17 cellular contexts compared by ENCODE assay signal in genomic region chr10:98296514-98296913, GRCh38. TPM values are rescaled to one million over a fixed set of nuclear protein-coding genes. Genes with fewer than 3 reads are reported as not detected.
A peak's percentile ranks its signal among the peaks of the same experiment; 100 is the strongest.
DNase-seq lines count a peak whose midpoint lies in the region; ATAC-seq, FAIRE-seq and TF ChIP-seq lines count a peak whose summit lies in the region.
"Had no signal": no experiment of that assay in that cellular context is flagged by ENCODE, and none has a peak within 500 bp of the region (broad histone marks: within the 10 kb centered on the region; RNA-seq: fewer than 3 reads in every experiment).

No MANE protein-coding gene starts in this region.

- H3K56ac ChIP-seq in H1 (replicated peaks; ENCODE audit: insufficient read length, low read depth, low read length), result no peak overlapping the region

- no peak overlapping the region for H2BK120ac ChIP-seq in H1 (replicated peaks; ENCODE audit: low read depth, low read length)

- POLR2A ChIA-PET in H1 (lab: Charles Lee; ENCODE audit: partially characterized antibody), result no interaction called here

- TF ChIP-seq CTCF in H1 (IDR thresholded peaks at IDR 0.05; ENCODE audit: control extremely low read depth in 1 of 3, insufficient read depth in 1 of 3, low read depth in 1 of 3, low read length in 3 of 3), result peak in 1 of 3 experiments; percentile 12; a peak in 1 of 4 replicates
- no peak for TF ChIP-seq CTCF in Peyer's patch (IDR thresholded peaks at IDR 0.05)
- no peak; the same call in 1 of the 2 replicates for TF ChIP-seq CTCF in HFFc6 (IDR thresholded peaks at IDR 0.05)

- no peaks in the 10 kb centered on the region for H3K79me1 ChIP-seq in H1 (ENCODE audit: low read depth, low read length)

- H3K9me3 ChIP-seq in MG63 (no peaks in the 10 kb centered on the region), H1 (ENCODE audit: insufficient read depth in 2 of 2, low read depth in 1 of 2, low read length in 1 of 2) (no peaks in the 10 kb centered on the region), Peyer's patch (no peaks in the 10 kb centered on the region)
- H3K9me3 ChIP-seq: body of pancreas had no signal

- no peak overlapping the region for H3K27ac ChIP-seq in H1 (ENCODE audit: low read depth, low read length)
- no peak overlapping the region for H3K27ac ChIP-seq in Peyer's patch
- H3K27ac ChIP-seq: body of pancreas had no signal

- H3K4me1 ChIP-seq in H1 (replicated peaks in 1 of 4; ENCODE audit: control insufficient read depth in 3 of 4, insufficient read depth in 4 of 4, low read length in 3 of 4) (peaks cover 0 to 12% (median 3%) of the 10 kb centered on the region in 4 experiments; a peak in 5 of 7 replicates), Peyer's patch (peaks cover 0 to 4% (median 0%) of the 10 kb centered on the region in 4 donors)
- H3K4me1 ChIP-seq: body of pancreas had no signal

- H3K27me3 ChIP-seq in MG63 (no peaks in the 10 kb centered on the region), H1 (replicated peaks in 1 of 4; ENCODE audit: control insufficient read depth in 3 of 4, extremely low read depth in 1 of 4, insufficient read depth in 3 of 4, low read length in 3 of 4) (no peaks in the 10 kb centered on the region), Peyer's patch (no peaks in the 10 kb centered on the region)
- H3K27me3 ChIP-seq: body of pancreas had no signal

- no peak overlapping the region for H4K8ac ChIP-seq in H1 (ENCODE audit: extremely low read depth, insufficient read depth, low read length)

- H4K5ac ChIP-seq in H1 (ENCODE audit: insufficient read length, low read depth, low read length), result no peak overlapping the region

- H3K4me2 ChIP-seq in H1 (ENCODE audit: insufficient read depth in 1 of 2, low read depth in 2 of 2, low read length in 2 of 2), result no peak overlapping the region

- TF ChIP-seq RAD21 in H1 (IDR thresholded peaks at IDR 0.05 in 1 of 2, conservative IDR thresholded peaks at IDR 0.05 in 1 of 2; ENCODE audit: low read depth in 2 of 2, low read length in 2 of 2), result no peak

- H3K36me3 ChIP-seq in MG63 (no peaks in the 10 kb centered on the region), H1 (ENCODE audit: control insufficient read depth in 2 of 4, insufficient read depth in 4 of 4, low read length in 3 of 4) (no peaks in the 10 kb centered on the region), Peyer's patch (no peaks in the 10 kb centered on the region)

- no peak overlapping the region for H3K4me3 ChIP-seq in MG63
- H3K4me3 ChIP-seq in H1 (ENCODE audit: extremely low read depth in 1 of 4, insufficient read depth in 2 of 4, low read depth in 3 of 4, low read length in 4 of 4), result no peak overlapping the region
- H3K4me3 ChIP-seq in Peyer's patch, result no peak overlapping the region
- H3K4me3 ChIP-seq: body of pancreas, lung had no signal

- H3K18ac ChIP-seq in H1 (ENCODE audit: extremely low read depth, low read length), result 0 out of 2 replicates have a peak overlapping the region, but pooled peaks have one; percentile 66

- no peak overlapping the region for H2AK5ac ChIP-seq in H1 (ENCODE audit: low read depth, low read length)

- CTCF ChIA-PET in H1 (lab: Charles Lee; ENCODE audit: partially characterized antibody), result interaction anchor here (1.1 to 5.9 kb wide), 9 partner anchors 9 to 256 kb away, joined by 3 to 57 read pairs (median 6); no protein-coding TSS in a partner anchor

- no peaks in the 10 kb centered on the region for H3K79me2 ChIP-seq in H1 (ENCODE audit: control insufficient read depth in 1 of 2, insufficient read depth in 2 of 2, low read length in 2 of 2)

- WGBS in H1 (ENCODE audit: extremely low coverage in 1 of 2, insufficient coverage in 1 of 2, insufficient read length in 1 of 2, insufficient replicate concordance in 2 of 2, low coverage in 1 of 2, low lambda C conversion rate in 2 of 2, missing lambda C conversion rate in 1 of 2), 2 experiments, result 100% methylated on average over 1 of the region's 1 CpG; no CpG with 5 or more reads in 1 of the 2 experiments

- no peak for ATAC-seq in GM18505 (IDR thresholded peaks at IDR 0.05; ENCODE audit: unreplicated experiment)
- ATAC-seq: body of pancreas had no signal

- DNase-seq in EH (ENCODE audit: low read depth) (peak; percentile 38), MG63 (peak; percentile 36), H1 (ENCODE audit: low read depth in 1 of 2, low spot score in 2 of 2) (no peak), myocyte (ENCODE audit: low read depth) (peak; percentile 79), Peyer's patch (no peak), HFFc6 (no peak)
- DNase-seq in activated CD4-positive, alpha-beta T cell treated with anti-CD3 and anti-CD28 coated beads, Interleukin-2, amount 50 U/mL, for 48 hours, result no peak
- DNase-seq: activated CD4-positive, alpha-beta T cell treated with anti-CD3 and anti-CD28 coated beads for 4 hours; activated naive CD4-positive, alpha-beta T cell treated with anti-CD3 and anti-CD28 coated beads, Interleukin-2, amount 50 U/mL, for 16 hours; activated T-cell treated with anti-CD3 and anti-CD28 coated beads for 4 hours; body of pancreas; NCI-H2227 treated with DMSO at 0.1 percent for 48 hours; stimulated activated CD4-positive, alpha-beta T cell treated with anti-CD3 and anti-CD28 coated beads, Interleukin-15, amount 100 ng/mL, for 24 hours; T-helper 9 cell had no signal

- no peak overlapping the region for H3K27ac Mint-ChIP-seq in HFFc6

- peaks cover 31% of the 10 kb centered on the region for H3K27me3 Mint-ChIP-seq in HFFc6 (ENCODE audit: insufficient read depth)

- H3K9me3 Mint-ChIP-seq in HFFc6, result no peaks in the 10 kb centered on the region
- H3K9me3 Mint-ChIP-seq: nephron had no signal

- no peaks in the 10 kb centered on the region for H4K20me1 ChIP-seq in H1 (replicated peaks in 1 of 2; ENCODE audit: control insufficient read depth in 1 of 2, insufficient read depth in 2 of 2, low read length in 2 of 2)

- no peak for FAIRE-seq in H1 (lab: Jason Lieb, UNC)

- H3K9ac ChIP-seq in H1 (replicated peaks in 1 of 4; ENCODE audit: extremely low read depth in 1 of 4, low read depth in 3 of 4, low read length in 3 of 4), result no peak overlapping the region

- TF ChIP-seq POLR2A in H1 (IDR thresholded peaks at IDR 0.05; ENCODE audit: control extremely low read depth in 1 of 2, low read depth in 2 of 2, low read length in 2 of 2) (no peak), Peyer's patch (IDR thresholded peaks at IDR 0.05) (no peak), GM18505 (IDR thresholded peaks at IDR 0.05; ENCODE audit: borderline replicate concordance, extremely low read depth, insufficient read depth, insufficient read length) (no peak)

- no peak overlapping the region for H2BK15ac ChIP-seq in H1 (ENCODE audit: low read length)

- H3K23me2 ChIP-seq in H1 (ENCODE audit: low read depth, low read length), result no peaks in the 10 kb centered on the region

- H3K4me1 Mint-ChIP-seq in HFFc6 (ENCODE audit: low read depth), result peaks cover 33% of the 10 kb centered on the region

- no peak overlapping the region for H3K14ac ChIP-seq in H1 (ENCODE audit: insufficient read length)

- no peak overlapping the region for H2BK12ac ChIP-seq in H1 (ENCODE audit: low read depth, low read length)

- no peak overlapping the region for H3K23ac ChIP-seq in H1 (ENCODE audit: insufficient read length)

- H2AFZ ChIP-seq in H1 (ENCODE audit: low read length), result peak overlapping the region; percentile 42; the same call in 1 of the 2 replicates

- no peak overlapping the region for H2BK20ac ChIP-seq in H1 (ENCODE audit: low read length)

- H3K4me3 Mint-ChIP-seq in HFFc6, result no peak overlapping the region

- no peak for TF ChIP-seq EP300 in H1 (IDR thresholded peaks at IDR 0.05; ENCODE audit: borderline replicate concordance in 1 of 2, low read depth in 2 of 2, low read length in 2 of 2)

- H4K91ac ChIP-seq in H1 (replicated peaks; ENCODE audit: insufficient read length, low read length), result no peak overlapping the region

- no peaks in the 10 kb centered on the region for H3K36me3 Mint-ChIP-seq in HFFc6 (ENCODE audit: low read depth)

- no peak overlapping the region for H2BK5ac ChIP-seq in H1 (ENCODE audit: low read depth, low read length)

- H3K4ac ChIP-seq in H1 (replicated peaks; ENCODE audit: insufficient read length, low read depth, low read length), result no peak overlapping the region

TF ChIP-seq in H1, 55 proteins besides CTCF, POLR2A, EP300 and RAD21 (continues in another document):
- TF ChIP-seq TAF1 (IDR thresholded peaks at IDR 0.05; ENCODE audit: low read depth, low read length) (no peak), CHD2 (IDR thresholded peaks at IDR 0.05; ENCODE audit: low read length) (no peak), KDM1A (IDR thresholded peaks at IDR 0.05; ENCODE audit: borderline replicate concordance, low read length) (no peak), USF2 (IDR thresholded peaks at IDR 0.05; ENCODE audit: low read length) (no peak), ATF3 (IDR thresholded peaks at IDR 0.05; ENCODE audit: insufficient read depth, low read depth, low read length) (no peak)

RNA-seq across cellular contexts. Expression of gene LOXL4, which starts 28.5 kb away (rescaled TPM):
- not detected in 2 replicates for total RNA-seq in MG63 (2014; rRNA removed; shearing (Covaris generic); ENCODE audit: low replicate concordance)
- 0.13 and 0.42 TPM in 2 replicates for total RNA-seq in H1 (2021; fragmentation: NEBNext Ultra II Directional; extraction: Animal tissue kit (Norgen Biotek cat#: 25700))
- 0.27 and 0.42 TPM in 2 replicates for polyA plus RNA-seq in H1 (2011; rRNA removed)
- polyA plus RNA-seq in H1 (2011; cell fraction: cytosol; rRNA removed), result 0.31 TPM
- 0.90 TPM for polyA plus RNA-seq in H1 (2011; cell fraction: nucleus; rRNA removed)
- polyA plus RNA-seq in H1 (2012, experiment 1 of 2), result 0.23 to 0.35 TPM (median 0.30 TPM) in 4 replicates
- polyA plus RNA-seq in H1 (2012, experiment 2 of 2), result 0.14 TPM
- polyA plus RNA-seq in H1 (2013, experiment 1 of 2), result 0.30 TPM
- polyA plus RNA-seq in H1 (2013, experiment 2 of 2), result 0.22 TPM
- 0.28 and 0.39 TPM in 2 replicates for polyA minus RNA-seq in H1 (2011; rRNA and poly(A)+ RNA removed)
- not detected for polyA minus RNA-seq in H1 (2011; cell fraction: cytosol; rRNA and poly(A)+ RNA removed)
- polyA minus RNA-seq in H1 (2011; cell fraction: nucleus; rRNA and poly(A)+ RNA removed), result not detected
- total RNA-seq in myocyte (0.64 and 0.88 TPM in 2 replicates), Peyer's patch (1 to 10 TPM in 2 of 4 donors, under 1 TPM in 1, not detected in 1; 0.85 to 1.7 (median 1.6) TPM)
- 1.2 TPM for polyA plus RNA-seq in myocyte (2012)
- 10 to 100 TPM; 24.9 to 57.4 (median 27.6) TPM for total RNA-seq in HFFc6 (2021; fragmentation: NEBNext Ultra II Directional; extraction: Animal tissue kit (Norgen Biotek cat#: 25700))

Comparison
In these comparisons a context has a peak if more than half of its experiments do, and no peak if none do; other contexts are left out.
1. DNase-seq: peak in EH (single experiment), MG63 (single experiment) and myocyte (single experiment); none in H1 (0 of 2), Peyer's patch (0 of 3), activated CD4-positive, alpha-beta T cell treated with anti-CD3 and anti-CD28 coated beads, Interleukin-2, amount 50 U/mL, for 48 hours (0 of 2) and HFFc6 (single experiment).
2. RNA of gene LOXL4, which starts 28.5 kb away (total RNA-seq): 24.9 to 57.4 TPM in HFFc6; 0.85 to 1.7 TPM in Peyer's patch, 0.64 to 0.88 TPM in myocyte, 0.13 to 0.42 TPM in H1 and not detected in MG63; every median in the first group is over 4 times any median in the second.